Comparison of ENCODE assay signal across 38 cellular contexts in genomic region chr12:69318225-69318624, GRCh38. TPM values are rescaled to one million over a fixed set of nuclear protein-coding genes. Genes with fewer than 3 reads are reported as not detected.
"Had no signal": no experiment of that assay in that cellular context is flagged by ENCODE, and none has a peak within 500 bp of the region (broad histone marks: within the 10 kb centered on the region; RNA-seq: fewer than 3 reads in every experiment).

No MANE protein-coding gene starts in this region.

- H3K4me3 ChIP-seq: MG63 had no signal

- DNase-seq: Karpas-422, Kasumi-1, KG1, MG63, MM.1S, MV-4-11, NCI-H1048, NCI-H1092, NCI-H1092 treated with DMSO at 0.1 percent for 48 hours, NCI-H1105, NCI-H1105 treated with DMSO at 0.1 percent for 48 hours, NCI-H1417, NCI-H1417 treated with DMSO at 0.1 percent for 48 hours, NCI-H1436, NCI-H1436 treated with DMSO at 0.1 percent for 48 hours, NCI-H146, NCI-H1694, NCI-H1694 treated with DMSO at 0.1 percent for 48 hours, NCI-H187, NCI-H187 treated with DMSO at 0.1 percent for 48 hours, NCI-H1930, NCI-H2029, NCI-H2029 treated with DMSO at 0.1 percent for 48 hours, NCI-H2081 treated with DMSO at 0.1 percent for 48 hours, NCI-H2107, NCI-H2171, NCI-H2171 treated with DMSO at 0.1 percent for 48 hours, NCI-H2227 treated with DMSO at 0.1 percent for 48 hours, NCI-H226, NCI-H345, NCI-H446, NCI-H446 treated with DMSO at 0.1 percent for 48 hours, NCI-H510A, NCI-H510A treated with DMSO at 0.1 percent for 48 hours had no signal

- H3K4me2 ChIP-seq: KMS-11 had no signal

- H3K36me3 ChIP-seq: MG63 had no signal

- H3K27me3 ChIP-seq: MG63 had no signal

- H3K9ac ChIP-seq: KMS-11 had no signal

- H3K27ac ChIP-seq: KMS-11 had no signal

RNA-seq across cellular contexts. Expression of gene LYZ, which starts 30.0 kb away (rescaled TPM):
- total RNA-seq: LHCN-M2, M059J, MCF 10A had no signal
